ENCODE assay signal across 8 cellular contexts in the genomic region with DNA sequence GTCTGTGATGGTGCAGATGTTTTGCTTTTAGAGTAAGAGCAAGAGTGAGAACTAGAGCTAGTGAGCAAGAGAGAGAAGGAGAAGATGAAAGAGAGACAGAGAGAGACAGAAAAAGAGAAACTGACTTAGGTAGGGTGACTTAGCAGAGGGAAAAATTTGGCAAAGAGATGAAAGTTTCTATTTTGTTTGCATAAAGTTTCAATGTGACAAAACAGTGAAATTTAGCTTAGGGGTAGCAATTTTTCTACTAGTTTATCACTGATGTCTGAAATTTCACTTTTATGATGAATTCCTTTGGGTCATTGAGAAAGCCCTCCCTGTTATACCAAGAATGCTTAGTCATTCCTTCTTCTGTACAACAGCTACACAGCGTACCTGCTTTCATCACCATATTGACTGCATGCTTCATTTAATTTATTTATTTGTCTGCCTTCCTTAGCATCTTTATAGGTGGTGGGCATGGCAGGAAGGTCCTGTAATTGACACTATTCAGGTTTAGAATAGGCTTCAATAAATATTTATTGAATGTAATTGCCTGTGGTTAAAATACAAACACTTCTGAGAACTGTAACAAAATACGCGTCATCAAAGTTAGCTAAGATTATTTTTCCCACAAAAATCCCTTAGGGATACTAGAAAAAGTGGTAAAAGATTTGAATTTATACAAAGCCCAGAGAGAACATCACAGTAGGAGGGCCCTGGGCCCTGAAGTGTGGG. TPM values are rescaled to one million over a fixed set of nuclear protein-coding genes. Genes with fewer than 3 reads are reported as not detected.
DNase-seq lines count a peak whose midpoint lies in the region; ATAC-seq, FAIRE-seq and TF ChIP-seq lines count a peak whose summit lies in the region.

No MANE protein-coding gene starts in this region.

- POLR2A ChIA-PET in activated CD8-positive, alpha-beta T cell treated with anti-CD3 and anti-CD28 coated beads for 36 hours (lab: Charles Lee), result interaction anchor here (0.9 to 2.4 kb wide), 2 partner anchors 20 to 116 kb away, joined by 4 to 11 read pairs; partner anchors contain the start of gene CTSC

- peak; percentile 98 for FAIRE-seq in GM19239 (lab: Jason Lieb, UNC)

- no peaks in the 10 kb centered on the region for H3K36me3 Mint-ChIP-seq in Calu3 (ENCODE audit: insufficient read depth, unreplicated experiment)
- no peaks in the 10 kb centered on the region for H3K36me3 Mint-ChIP-seq in activated CD8-positive, alpha-beta T cell treated with anti-CD3 and anti-CD28 coated beads for 36 hours (ENCODE audit: low read depth)

- H3K27ac Mint-ChIP-seq in Calu3 (ENCODE audit: unreplicated experiment), result peak overlapping the region; percentile 18
- H3K27ac Mint-ChIP-seq in activated CD8-positive, alpha-beta T cell treated with anti-CD3 and anti-CD28 coated beads for 36 hours, result peak overlapping the region; percentile 87

- H3K4me3 Mint-ChIP-seq in Calu3 (ENCODE audit: low read depth, unreplicated experiment), result no peak overlapping the region
- peak overlapping the region; percentile 35 for H3K4me3 Mint-ChIP-seq in activated CD8-positive, alpha-beta T cell treated with anti-CD3 and anti-CD28 coated beads for 36 hours

- TF ChIP-seq CTCF in Calu3 (IDR thresholded peaks at IDR 0.05; ENCODE audit: unreplicated experiment), result no peak
- no peak for TF ChIP-seq CTCF in activated CD8-positive, alpha-beta T cell treated with anti-CD3 and anti-CD28 coated beads for 36 hours (IDR thresholded peaks at IDR 0.05)

- intact Hi-C loops in Calu3 (cut with micrococcal nuclease; ENCODE audit: unreplicated experiment), result no loop called here
- intact Hi-C loops in activated CD8-positive, alpha-beta T cell treated with anti-CD3 and anti-CD28 coated beads for 36 hours (cut with micrococcal nuclease), result loop anchor here (5.0 kb wide), 1 partner anchor 60 kb away; no protein-coding TSS in a partner anchor
- intact Hi-C loops in sciatic nerve (cut with DNase I), result no loop called here

- ATAC-seq in HG03103 (IDR thresholded peaks at IDR 0.05; ENCODE audit: low read depth, unreplicated experiment) (peak; percentile 46), sciatic nerve (peak; percentile 74)
- peak; percentile 72 for ATAC-seq in activated CD8-positive, alpha-beta T cell treated with anti-CD3 and anti-CD28 coated beads for 36 hours

- H3K9me3 Mint-ChIP-seq in Calu3 (ENCODE audit: low read depth, unreplicated experiment), result no peaks in the 10 kb centered on the region
- no peaks in the 10 kb centered on the region for H3K9me3 Mint-ChIP-seq in activated CD8-positive, alpha-beta T cell treated with anti-CD3 and anti-CD28 coated beads for 36 hours

- peaks cover 28% of the 10 kb centered on the region for H3K4me1 Mint-ChIP-seq in Calu3 (ENCODE audit: low read depth, unreplicated experiment)
- peaks cover 54% of the 10 kb centered on the region for H3K4me1 Mint-ChIP-seq in activated CD8-positive, alpha-beta T cell treated with anti-CD3 and anti-CD28 coated beads for 36 hours (ENCODE audit: low read depth)

- no TSS peak for BruUV-seq in Calu3 (replicated peaks; lab: Mats Ljungman, UMichigan)

- H3K27me3 Mint-ChIP-seq in Calu3 (ENCODE audit: unreplicated experiment), result no peaks in the 10 kb centered on the region
- no peaks in the 10 kb centered on the region for H3K27me3 Mint-ChIP-seq in activated CD8-positive, alpha-beta T cell treated with anti-CD3 and anti-CD28 coated beads for 36 hours

- DNase-seq in Calu3 (no peak), GM19239 (ENCODE audit: insufficient read length, low spot score) (no peak), sciatic nerve (ENCODE audit: low spot score) (no peak), SHP77 treated with DMSO at 0.1 percent for 48 hours (lab: John Stamatoyannopoulos, UW) (no peak), NCI-H1436 treated with DMSO at 0.1 percent for 48 hours (lab: John Stamatoyannopoulos, UW) (no peak)
- no peak for DNase-seq in activated CD8-positive, alpha-beta T cell treated with anti-CD3 and anti-CD28 coated beads for 36 hours
- no peak for DNase-seq in stimulated activated CD4-positive, alpha-beta T cell treated with anti-CD3 and anti-CD28 coated beads, Interleukin-2, amount 100 ng/mL, for 24 hours

- CTCF ChIA-PET in Calu3 (lab: Charles Lee), result interaction anchor here (0.6 kb wide), 1 partner anchor 1375 kb away, joined by 3 read pairs; no protein-coding TSS in a partner anchor
- CTCF ChIA-PET in activated CD8-positive, alpha-beta T cell treated with anti-CD3 and anti-CD28 coated beads for 36 hours (lab: Charles Lee), result interaction anchor here (0.8 to 1.7 kb wide), 5 partner anchors 9 to 187 kb away, joined by 3 to 4 read pairs (median 3); no protein-coding TSS in a partner anchor

RNA-seq across cellular contexts. Expression of gene CTSC, which starts 19.9 kb away (rescaled TPM):
- total RNA-seq in Calu3 (2022) (413 and 478 TPM in 2 replicates), sciatic nerve (85.2 TPM)
- 10 to 100 TPM; 59.8 to 70.0 TPM for total RNA-seq in activated CD8-positive, alpha-beta T cell treated with anti-CD3 and anti-CD28 coated beads for 36 hours
